ENCODE assay signal across 13 cellular contexts in genomic region chr1:52634111-52634510, GRCh38. TPM values are rescaled to one million over a fixed set of nuclear protein-coding genes. Genes with fewer than 3 reads are reported as not detected.
DNase-seq lines count a peak whose midpoint lies in the region; ATAC-seq and TF ChIP-seq lines count a peak whose summit lies in the region.
"Had no signal": no experiment of that assay in that cellular context is flagged by ENCODE, and none has a peak within 500 bp of the region (broad histone marks: within the 10 kb centered on the region; RNA-seq: fewer than 3 reads in every experiment).

No MANE protein-coding gene starts in this region.

- intact Hi-C loops in transverse colon (cut with DNase I; ENCODE audit: low total_unique reads): no loop called here

- H3K4me1 Mint-ChIP-seq in activated T-cell treated with anti-CD3 and anti-CD28 coated beads, Interleukin-2, amount 50 U/mL, for 72 hours (ENCODE audit: low read depth): peaks cover 74% of the 10 kb centered on the region

- peak overlapping the region in 2 of 4 donors; percentile 29 to 66 for H3K27ac ChIP-seq in transverse colon

- TF ChIP-seq POLR2A in transverse colon (IDR thresholded peaks at IDR 0.05): no peak

- no peak for TF ChIP-seq CTCF in transverse colon (IDR thresholded peaks at IDR 0.05)

- peak overlapping the region; percentile 58 for H3K27ac Mint-ChIP-seq in activated T-cell treated with anti-CD3 and anti-CD28 coated beads, Interleukin-2, amount 50 U/mL, for 72 hours

- in situ Hi-C loops in transverse colon (cut with MboI; ENCODE audit: low pct_ligation_motif_present in 1 of 4, low pct_unique_long_range_greater_than_20kb in 1 of 4, low sequenced_read_pairs in 3 of 4): no loop called here

- H3K27me3 Mint-ChIP-seq in activated T-cell treated with anti-CD3 and anti-CD28 coated beads, Interleukin-2, amount 50 U/mL, for 72 hours (ENCODE audit: low read depth): no peaks in the 10 kb centered on the region

- H3K36me3 ChIP-seq in transverse colon: no peaks in the 10 kb centered on the region

- no peaks in the 10 kb centered on the region for H3K36me3 Mint-ChIP-seq in activated T-cell treated with anti-CD3 and anti-CD28 coated beads, Interleukin-2, amount 50 U/mL, for 72 hours (ENCODE audit: insufficient read depth in 2 of 2)

- peaks cover 79% of the 10 kb centered on the region for H3K4me1 ChIP-seq in mononuclear cell (ENCODE audit: insufficient read depth, low read length)
- H3K4me1 ChIP-seq in transverse colon: peaks cover 0 to 23% (median 8%) of the 10 kb centered on the region in 4 donors

- no peaks in the 10 kb centered on the region for H3K9me3 Mint-ChIP-seq in activated T-cell treated with anti-CD3 and anti-CD28 coated beads, Interleukin-2, amount 50 U/mL, for 72 hours

- H3K4me3 Mint-ChIP-seq in activated T-cell treated with anti-CD3 and anti-CD28 coated beads, Interleukin-2, amount 50 U/mL, for 72 hours: peak overlapping the region; percentile 71 to 91

- WGBS in transverse colon (ENCODE audit: low coverage in 1 of 2), 2 donors: 75 to 86% methylated on average over 3 to 4 of the region's 4 CpGs

- peak; percentile 31 to 52 for ATAC-seq in activated T-cell treated with anti-CD3 and anti-CD28 coated beads, Interleukin-2, amount 50 U/mL, for 72 hours (replicated peaks in 1 of 2)
- no peak for ATAC-seq in HG03039 (IDR thresholded peaks at IDR 0.05; ENCODE audit: unreplicated experiment)
- ATAC-seq in HG02885 (IDR thresholded peaks at IDR 0.05; ENCODE audit: poor library complexity, unreplicated experiment): no peak
- ATAC-seq: HCT116 had no signal

- H3K27me3 ChIP-seq in mononuclear cell (ENCODE audit: insufficient read depth, low read length) (no peaks in the 10 kb centered on the region), transverse colon (peaks cover 53% of the 10 kb centered on the region)

- H3K9me3 ChIP-seq in mononuclear cell (ENCODE audit: low read depth, low read length): no peaks in the 10 kb centered on the region
- no peaks in the 10 kb centered on the region for H3K9me3 ChIP-seq in transverse colon

- TF ChIP-seq EP300 in transverse colon (IDR thresholded peaks at IDR 0.05; ENCODE audit: low read depth): no peak

- peak; percentile 29 to 32 for DNase-seq in stimulated activated CD4-positive, alpha-beta T cell treated with anti-CD3 and anti-CD28 coated beads, Interleukin-2, amount 100 ng/mL, for 24 hours
- no peak for DNase-seq in stimulated activated CD4-positive, alpha-beta T cell treated with anti-CD3 and anti-CD28 coated beads, Interleukin-4, amount 100 ng/mL, for 24 hours
- peak; percentile 40 to 53 for DNase-seq in activated T-cell treated with anti-CD3 and anti-CD28 coated beads, Interleukin-2, amount 50 U/mL, for 72 hours
- no peak for DNase-seq in transverse colon
- DNase-seq in activated CD4-positive, CD25-positive, alpha-beta regulatory T cell treated with anti-CD3 and anti-CD28 coated beads, Interleukin-2, amount 50 U/mL, for 72 hours: no peak
- DNase-seq: cortex of kidney, NCI-H1105 treated with DMSO at 0.1 percent for 48 hours, NCI-H524, Right ventricle myocardium superior had no signal

- H3K4me3 ChIP-seq in mononuclear cell (ENCODE audit: low read length) (peak overlapping the region; percentile 43), transverse colon (no peak overlapping the region)

RNA-seq across cellular contexts. Expression of gene SHISAL2A, which starts 1.1 kb away (rescaled TPM):
- total RNA-seq in activated T-cell treated with anti-CD3 and anti-CD28 coated beads, Interleukin-2, amount 50 U/mL, for 72 hours: 1 to 10 TPM; 9.0 to 9.2 TPM
- total RNA-seq in mononuclear cell (13.1 TPM), transverse colon (1 to 10 TPM in 2 of 4 donors, not detected in 2; 3.2 to 8.2 TPM)
- total RNA-seq: Right ventricle myocardium superior had no signal

RNA-seq across cellular contexts. Expression of gene GPX7, which starts 31.9 kb away (rescaled TPM):
- 10 to 100 TPM; 26.3 to 27.6 TPM for total RNA-seq in activated T-cell treated with anti-CD3 and anti-CD28 coated beads, Interleukin-2, amount 50 U/mL, for 72 hours
- total RNA-seq in mononuclear cell (13.0 TPM), transverse colon (10 to 100 TPM in 1 of 4 donors, 1 to 10 TPM in 3; 3.3 to 16.5 (median 5.6) TPM)

Comparison
In these comparisons a context has a peak if more than half of its experiments do, and no peak if none do; other contexts are left out.
1. DNase-seq: peak in stimulated activated CD4-positive, alpha-beta T cell treated with anti-CD3 and anti-CD28 coated beads, Interleukin-2, amount 100 ng/mL, for 24 hours (2 of 2) and activated T-cell treated with anti-CD3 and anti-CD28 coated beads, Interleukin-2, amount 50 U/mL, for 72 hours (2 of 2); none in stimulated activated CD4-positive, alpha-beta T cell treated with anti-CD3 and anti-CD28 coated beads, Interleukin-4, amount 100 ng/mL, for 24 hours (single experiment), transverse colon (single experiment) and activated CD4-positive, CD25-positive, alpha-beta regulatory T cell treated with anti-CD3 and anti-CD28 coated beads, Interleukin-2, amount 50 U/mL, for 72 hours (single experiment).
2. ATAC-seq: peak in activated T-cell treated with anti-CD3 and anti-CD28 coated beads, Interleukin-2, amount 50 U/mL, for 72 hours (2 of 2); none in HG03039 (single experiment) and HG02885 (single experiment).